14 cellular contexts compared by ENCODE assay signal in the genomic region with DNA sequence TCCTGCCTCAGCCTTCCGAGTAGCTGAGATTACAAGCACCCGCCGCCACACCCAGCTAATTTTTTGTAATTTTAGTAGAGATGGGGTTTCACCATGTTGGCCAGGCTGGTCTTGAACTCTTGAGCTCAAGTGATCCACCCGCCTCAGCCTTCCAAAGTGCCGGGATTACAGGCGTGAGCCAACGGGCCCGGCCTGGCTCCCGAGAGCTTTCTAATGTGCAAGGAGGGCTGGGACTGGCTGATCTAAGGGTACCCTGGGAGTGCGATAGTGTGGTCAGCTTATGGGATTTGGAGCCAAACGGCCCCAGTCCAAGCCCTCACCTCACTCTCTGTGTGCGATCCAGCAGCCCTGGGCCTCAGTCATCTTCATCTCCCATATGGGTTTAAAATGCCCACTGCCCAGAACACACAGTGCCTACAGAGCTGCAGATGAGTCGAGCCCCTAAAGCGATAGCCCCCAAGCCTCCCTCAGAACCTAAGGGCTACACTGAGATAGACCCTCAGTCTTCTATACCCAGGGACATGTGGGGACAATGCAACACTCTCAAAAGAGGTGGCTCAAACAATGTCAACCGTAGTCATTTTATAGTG. TPM values are rescaled to one million over a fixed set of nuclear protein-coding genes. Genes with fewer than 3 reads are reported as not detected.
DNase-seq lines count a peak whose midpoint lies in the region; ATAC-seq lines count a peak whose summit lies in the region.
"Had no signal": no experiment of that assay in that cellular context is flagged by ENCODE, and none has a peak within 500 bp of the region (broad histone marks: within the 10 kb centered on the region; RNA-seq: fewer than 3 reads in every experiment).

No MANE protein-coding gene starts in this region.

- H3K4me3 Mint-ChIP-seq in activated naive CD8-positive, alpha-beta T cell = peak overlapping the region; percentile 88
- no peak overlapping the region for H3K4me3 Mint-ChIP-seq in activated naive CD8-positive, alpha-beta T cell treated with anti-CD3 and anti-CD28 coated beads, Interleukin-2, amount 50 U/mL, for 24 hours
- peak overlapping the region; percentile 86 for H3K4me3 Mint-ChIP-seq in activated T-helper 17 cell treated with anti-CD3 and anti-CD28 coated beads, Interleukin-2, amount 50 U/mL, for 72 hours
- H3K4me3 Mint-ChIP-seq in stimulated activated effector memory CD8-positive, alpha-beta T cell treated with anti-CD3 and anti-CD28 coated beads, Interleukin-12 subunit alpha, Interleukin-12 subunit beta, amount 100 ng/mL, for 72 hours = peak overlapping the region; percentile 73

- DNase-seq in activated naive CD8-positive, alpha-beta T cell treated with anti-CD3 and anti-CD28 coated beads, Interleukin-2, amount 50 U/mL, for 24 hours = no peak
- DNase-seq in mesenteric fat pad (ENCODE audit: low spot score) = peak; percentile 73
- DNase-seq in stimulated activated effector memory CD8-positive, alpha-beta T cell treated with anti-CD3 and anti-CD28 coated beads, Interleukin-12 subunit alpha, Interleukin-12 subunit beta, amount 100 ng/mL, for 72 hours (ENCODE audit: low spot score in 2 of 2) = no peak
- no peak for DNase-seq in NCI-H2227 (lab: John Stamatoyannopoulos, UW; ENCODE audit: unreplicated experiment)
- no peak for DNase-seq in activated naive CD4-positive, alpha-beta T cell treated with Interleukin-2 at 50 U/mL for 16 hours
- DNase-seq: activated CD8-positive, alpha-beta memory T cell treated with anti-CD3 and anti-CD28 coated beads for 24 hours; cerebellar nuclear complex; HCEC 1CT; psoas muscle; stimulated activated CD4-positive, alpha-beta T cell treated with anti-CD3 and anti-CD28 coated beads, Interleukin-4, amount 100 ng/mL, for 4 hours; T-helper 17 cell had no signal

- no peaks in the 10 kb centered on the region for H3K9me3 Mint-ChIP-seq in activated naive CD8-positive, alpha-beta T cell (ENCODE audit: low read depth)
- no peaks in the 10 kb centered on the region for H3K9me3 Mint-ChIP-seq in activated naive CD8-positive, alpha-beta T cell treated with anti-CD3 and anti-CD28 coated beads, Interleukin-2, amount 50 U/mL, for 24 hours
- H3K9me3 Mint-ChIP-seq in activated T-helper 17 cell treated with anti-CD3 and anti-CD28 coated beads, Interleukin-2, amount 50 U/mL, for 72 hours = no peaks in the 10 kb centered on the region
- no peaks in the 10 kb centered on the region for H3K9me3 Mint-ChIP-seq in stimulated activated effector memory CD8-positive, alpha-beta T cell treated with anti-CD3 and anti-CD28 coated beads, Interleukin-12 subunit alpha, Interleukin-12 subunit beta, amount 100 ng/mL, for 72 hours

- H3K27ac Mint-ChIP-seq in activated naive CD8-positive, alpha-beta T cell = no peak overlapping the region
- H3K27ac Mint-ChIP-seq in activated naive CD8-positive, alpha-beta T cell treated with anti-CD3 and anti-CD28 coated beads, Interleukin-2, amount 50 U/mL, for 24 hours = no peak overlapping the region
- no peak overlapping the region for H3K27ac Mint-ChIP-seq in activated T-helper 17 cell treated with anti-CD3 and anti-CD28 coated beads, Interleukin-2, amount 50 U/mL, for 72 hours
- no peak overlapping the region for H3K27ac Mint-ChIP-seq in stimulated activated effector memory CD8-positive, alpha-beta T cell treated with anti-CD3 and anti-CD28 coated beads, Interleukin-12 subunit alpha, Interleukin-12 subunit beta, amount 100 ng/mL, for 72 hours
- H3K27ac Mint-ChIP-seq: T-helper 17 cell had no signal

- H3K36me3 Mint-ChIP-seq in activated naive CD8-positive, alpha-beta T cell = no peaks in the 10 kb centered on the region
- H3K36me3 Mint-ChIP-seq in activated naive CD8-positive, alpha-beta T cell treated with anti-CD3 and anti-CD28 coated beads, Interleukin-2, amount 50 U/mL, for 24 hours (ENCODE audit: low read depth) = no peaks in the 10 kb centered on the region
- H3K36me3 Mint-ChIP-seq in activated T-helper 17 cell treated with anti-CD3 and anti-CD28 coated beads, Interleukin-2, amount 50 U/mL, for 72 hours (ENCODE audit: low read depth) = no peaks in the 10 kb centered on the region
- H3K36me3 Mint-ChIP-seq in stimulated activated effector memory CD8-positive, alpha-beta T cell treated with anti-CD3 and anti-CD28 coated beads, Interleukin-12 subunit alpha, Interleukin-12 subunit beta, amount 100 ng/mL, for 72 hours = no peaks in the 10 kb centered on the region

- peaks cover 15% of the 10 kb centered on the region for H3K27me3 Mint-ChIP-seq in activated naive CD8-positive, alpha-beta T cell
- peaks cover 28% of the 10 kb centered on the region for H3K27me3 Mint-ChIP-seq in activated naive CD8-positive, alpha-beta T cell treated with anti-CD3 and anti-CD28 coated beads, Interleukin-2, amount 50 U/mL, for 24 hours
- H3K27me3 Mint-ChIP-seq in activated T-helper 17 cell treated with anti-CD3 and anti-CD28 coated beads, Interleukin-2, amount 50 U/mL, for 72 hours = peaks cover 7% of the 10 kb centered on the region

- no peak for ATAC-seq in activated naive CD8-positive, alpha-beta T cell treated with anti-CD3 and anti-CD28 coated beads, Interleukin-2, amount 50 U/mL, for 24 hours
- no peak for ATAC-seq in activated T-helper 17 cell treated with anti-CD3 and anti-CD28 coated beads, Interleukin-2, amount 50 U/mL, for 72 hours (replicated peaks)
- no peak for ATAC-seq in stimulated activated effector memory CD8-positive, alpha-beta T cell treated with anti-CD3 and anti-CD28 coated beads, Interleukin-12 subunit alpha, Interleukin-12 subunit beta, amount 100 ng/mL, for 72 hours
- no peak for ATAC-seq in GM21717 (IDR thresholded peaks at IDR 0.05; ENCODE audit: unreplicated experiment)
- ATAC-seq: T-helper 17 cell had no signal

- peaks cover 13% of the 10 kb centered on the region for H3K4me1 Mint-ChIP-seq in activated naive CD8-positive, alpha-beta T cell (ENCODE audit: low read depth)
- H3K4me1 Mint-ChIP-seq in activated naive CD8-positive, alpha-beta T cell treated with anti-CD3 and anti-CD28 coated beads, Interleukin-2, amount 50 U/mL, for 24 hours = peaks cover 19% of the 10 kb centered on the region
- H3K4me1 Mint-ChIP-seq in activated T-helper 17 cell treated with anti-CD3 and anti-CD28 coated beads, Interleukin-2, amount 50 U/mL, for 72 hours = peaks cover 8% of the 10 kb centered on the region
- peaks cover 20% of the 10 kb centered on the region for H3K4me1 Mint-ChIP-seq in stimulated activated effector memory CD8-positive, alpha-beta T cell treated with anti-CD3 and anti-CD28 coated beads, Interleukin-12 subunit alpha, Interleukin-12 subunit beta, amount 100 ng/mL, for 72 hours

RNA-seq across cellular contexts. Expression of gene SSR1, which starts 50.2 kb away (rescaled TPM):
- 100 to 1,000 TPM; 101 to 157 TPM for total RNA-seq in activated T-helper 17 cell treated with anti-CD3 and anti-CD28 coated beads, Interleukin-2, amount 50 U/mL, for 72 hours
- total RNA-seq in mesenteric fat pad = 150 TPM
